1 cellular context compared by ENCODE assay signal in genomic region chr2:44769349-44770005, GRCh38.
TF ChIP-seq lines count a peak whose summit lies in the region.

No MANE protein-coding gene starts in this region.

TF ChIP-seq in H1, 55 proteins besides CTCF, POLR2A, EP300 and RAD21:
- TF ChIP-seq CHD7 (IDR thresholded peaks at IDR 0.05; ENCODE audit: insufficient replicate concordance, low read length) = no peak
- no peak for TF ChIP-seq RFX5 (IDR thresholded peaks at IDR 0.05; ENCODE audit: borderline replicate concordance, low read depth, low read length)
- no peak for TF ChIP-seq TEAD4 (IDR thresholded peaks at IDR 0.05; ENCODE audit: low read depth, low read length)
- TF ChIP-seq EGR1 (IDR thresholded peaks at IDR 0.05; ENCODE audit: borderline replicate concordance, low read depth, low read length) = no peak
- TF ChIP-seq NANOG (IDR thresholded peaks at IDR 0.05; ENCODE audit: insufficient read depth, low read depth, low read length, poor library complexity, severe bottlenecking) = no peak
- no peak for TF ChIP-seq TAF7 (optimal IDR thresholded peaks at IDR 0.05; ENCODE audit: borderline replicate concordance, low read depth, low read length)
- no peak for TF ChIP-seq SUZ12 (IDR thresholded peaks at IDR 0.05; ENCODE audit: low read length)
